ENCODE assay signal across 8 cellular contexts in genomic region chr19:49113762-49114629, GRCh38. TPM values are rescaled to one million over a fixed set of nuclear protein-coding genes. Genes with fewer than 3 reads are reported as not detected.
DNase-seq lines count a peak whose midpoint lies in the region; ATAC-seq and TF ChIP-seq lines count a peak whose summit lies in the region.

Gene LIN7B (plus strand): TSS chr19:49114370. CDS start chr19:49114405, 35 bp downstream.

- intact Hi-C loops in activated B cell treated with CpG ODN at 0.5 μM for 24 hours (cut with micrococcal nuclease), result loop anchor here (2.0 to 10.0 kb wide), 5 partner anchors 15 to 761 kb away; partner anchors contain the start of genes AKT1S1, DBP, GYS1 and RUVBL2

- peaks cover 1% of the 10 kb centered on the region for H3K36me3 ChIP-seq in kidney epithelial cell (ENCODE audit: control insufficient read depth, insufficient read depth, low read length)

- H3K27ac Mint-ChIP-seq in activated B cell treated with CpG ODN at 0.5 μM for 24 hours, result peak within 1 kb of the TSS; percentile 68

- no peaks in the 10 kb centered on the region for H3K27me3 ChIP-seq in kidney epithelial cell (ENCODE audit: control insufficient read depth, insufficient read depth, low read length)

- peak within 1 kb of the TSS; percentile 71 for H3K4me3 ChIP-seq in GM12864 (ENCODE audit: low read depth, low read length)
- H3K4me3 ChIP-seq in kidney epithelial cell (ENCODE audit: low read depth, low read length), result peak within 1 kb of the TSS; percentile 49

- DNase-seq in GM12864 (ENCODE audit: low read depth) (no peak), NCI-H2196 treated with DMSO at 0.1 percent for 48 hours (lab: John Stamatoyannopoulos, UW; ENCODE audit: unreplicated experiment) (peak; percentile 70), activated B cell treated with CpG ODN at 0.5 μM for 24 hours (peak; percentile 91), kidney epithelial cell (ENCODE audit: low read depth) (no peak)
- peak; percentile 80 for DNase-seq in central memory CD4-positive, alpha-beta T cell
- DNase-seq in stimulated activated CD4-positive, alpha-beta T cell treated with anti-CD3 and anti-CD28 coated beads, Interleukin-1b, Interleukin-23, amount 100 ng/mL, for 4 hours (ENCODE audit: low read depth in 2 of 2), result peak; percentile 57 to 73

- CTCF ChIA-PET in activated B cell treated with CpG ODN at 0.5 μM for 24 hours (lab: Charles Lee), result interaction anchor here (1.0 to 1.8 kb wide), 14 partner anchors 8 to 469 kb away, joined by 3 to 21 read pairs (median 4); partner anchors contain the start of genes CA11 and GYS1

- TF ChIP-seq CTCF in GM12864 (IDR thresholded peaks at IDR 0.05; ENCODE audit: low read depth, low read length, missing control alignments), result peak; percentile 65
- TF ChIP-seq CTCF in activated B cell treated with CpG ODN at 0.5 μM for 24 hours (IDR thresholded peaks at IDR 0.05), result no peak
- no peak for TF ChIP-seq CTCF in kidney epithelial cell (IDR thresholded peaks at IDR 0.05; ENCODE audit: insufficient read depth, low read length, poor library complexity, severe bottlenecking)

- POLR2A ChIA-PET in activated B cell treated with CpG ODN at 0.5 μM for 24 hours (lab: Charles Lee), result interaction anchor here (0.5 to 1.6 kb wide), 8 partner anchors 14 to 476 kb away, joined by 3 to 10 read pairs (median 4); no protein-coding TSS in a partner anchor

- peaks cover 5% of the 10 kb centered on the region for H3K36me3 Mint-ChIP-seq in activated B cell treated with CpG ODN at 0.5 μM for 24 hours (ENCODE audit: low read depth)

- H3K4me3 Mint-ChIP-seq in activated B cell treated with CpG ODN at 0.5 μM for 24 hours, result peak within 1 kb of the TSS; percentile 86

- no peaks in the 10 kb centered on the region for H3K9me3 Mint-ChIP-seq in activated B cell treated with CpG ODN at 0.5 μM for 24 hours

- H3K4me1 Mint-ChIP-seq in activated B cell treated with CpG ODN at 0.5 μM for 24 hours, result peaks cover 38% of the 10 kb centered on the region

- ATAC-seq in HG02678 (IDR thresholded peaks at IDR 0.05; ENCODE audit: unreplicated experiment), result peak; percentile 61
- peak; percentile 65 for ATAC-seq in activated B cell treated with CpG ODN at 0.5 μM for 24 hours (ENCODE audit: low read depth)
- ATAC-seq in GM21717 (IDR thresholded peaks at IDR 0.05; ENCODE audit: unreplicated experiment), result no peak

- no peaks in the 10 kb centered on the region for H3K27me3 Mint-ChIP-seq in activated B cell treated with CpG ODN at 0.5 μM for 24 hours

RNA-seq across cellular contexts. Expression of gene LIN7B, which starts in this region (rescaled TPM):
- total RNA-seq in activated B cell treated with CpG ODN at 0.5 μM for 24 hours, result 3.6 and 4.4 TPM in 2 replicates
- 3.4 and 5.8 TPM in 2 replicates for total RNA-seq in kidney epithelial cell

Comparison
In these comparisons a context has a peak if more than half of its experiments do, and no peak if none do; other contexts are left out.
1. DNase-seq: peak in NCI-H2196 treated with DMSO at 0.1 percent for 48 hours (single experiment), activated B cell treated with CpG ODN at 0.5 μM for 24 hours (single experiment), central memory CD4-positive, alpha-beta T cell (single experiment) and stimulated activated CD4-positive, alpha-beta T cell treated with anti-CD3 and anti-CD28 coated beads, Interleukin-1b, Interleukin-23, amount 100 ng/mL, for 4 hours (2 of 2); none in GM12864 (single experiment) and kidney epithelial cell (single experiment).